In genomic region chr3:126858401-126858800, GRCh38 we compare ENCODE assay signal across 1 cellular context.
TF ChIP-seq lines count a peak whose summit lies in the region.

No MANE protein-coding gene starts in this region.

TF ChIP-seq in H1, 55 proteins besides CTCF, POLR2A, EP300 and RAD21:
- TF ChIP-seq EZH2 (IDR thresholded peaks at IDR 0.05; ENCODE audit: low read depth, low read length, severe bottlenecking) = no peak
- TF ChIP-seq BACH1 (IDR thresholded peaks at IDR 0.05; ENCODE audit: low read length) = no peak
- TF ChIP-seq RBBP5 (IDR thresholded peaks at IDR 0.05; ENCODE audit: borderline replicate concordance, low read depth, low read length) = no peak
- TF ChIP-seq RNF2 (IDR thresholded peaks at IDR 0.05; ENCODE audit: borderline replicate concordance, low read depth, low read length, missing control alignments, poor library complexity, severe bottlenecking) = no peak
- no peak for TF ChIP-seq POU5F1 (IDR thresholded peaks at IDR 0.05; ENCODE audit: low read depth, low read length)
- no peak for TF ChIP-seq SP1 (IDR thresholded peaks at IDR 0.05; ENCODE audit: low read depth, low read length)
- TF ChIP-seq TAF1 (IDR thresholded peaks at IDR 0.05; ENCODE audit: low read depth, low read length) = no peak
- TF ChIP-seq EGR1 (IDR thresholded peaks at IDR 0.05; ENCODE audit: borderline replicate concordance, low read depth, low read length) = no peak
